ENCODE assay signal across 14 cellular contexts in the genomic region with DNA sequence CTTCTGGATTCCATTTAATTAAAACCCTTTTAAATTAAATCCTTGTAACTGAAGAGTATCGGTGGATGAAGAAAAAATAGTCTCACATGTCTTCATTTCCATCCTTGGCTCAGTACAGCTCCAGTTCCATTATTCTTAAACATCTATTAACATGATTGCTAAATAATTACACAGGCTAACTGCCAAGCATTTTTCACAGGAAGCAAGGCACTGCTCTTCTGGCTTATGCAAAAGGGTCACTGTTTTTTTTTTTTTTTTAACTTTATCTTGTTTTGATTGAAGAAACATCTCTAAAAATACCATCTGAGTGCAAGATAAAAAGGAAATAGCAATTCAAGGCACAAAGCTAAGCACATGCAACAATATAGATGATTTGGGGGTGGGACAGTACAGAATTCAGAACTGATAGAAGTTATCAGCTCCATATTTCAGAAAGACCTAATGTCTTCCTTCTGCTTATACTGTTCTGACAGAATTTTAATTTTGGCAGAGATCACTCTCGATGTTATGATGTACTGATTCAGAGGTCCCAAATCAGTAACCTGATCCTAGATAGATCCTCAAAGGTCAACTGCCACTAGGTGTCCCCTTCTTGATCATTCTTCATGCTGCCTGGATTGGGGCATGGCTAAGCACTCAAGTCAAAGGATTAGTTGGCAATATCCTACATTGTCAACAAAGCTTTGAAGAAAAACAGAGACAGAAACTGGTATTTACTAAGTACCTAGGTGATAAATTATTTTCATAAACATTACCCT. TPM values are rescaled to one million over a fixed set of nuclear protein-coding genes. Genes with fewer than 3 reads are reported as not detected.
DNase-seq lines count a peak whose midpoint lies in the region; ATAC-seq and TF ChIP-seq lines count a peak whose summit lies in the region.
"Had no signal": no experiment of that assay in that cellular context is flagged by ENCODE, and none has a peak within 500 bp of the region (broad histone marks: within the 10 kb centered on the region; RNA-seq: fewer than 3 reads in every experiment).

No MANE protein-coding gene starts in this region.

- H3K4me1 Mint-ChIP-seq in activated CD4-positive, alpha-beta T cell treated with anti-CD3 and anti-CD28 coated beads, Interleukin-2, amount 10 ng/mL, durations not matched to agents 24 days and 14 days, result no peaks in the 10 kb centered on the region
- H3K4me1 Mint-ChIP-seq: stimulated activated effector memory CD8-positive, alpha-beta T cell treated with anti-CD3 and anti-CD28 coated beads, Interleukin-12 subunit alpha, Interleukin-12 subunit beta, amount 100 ng/mL, for 72 hours had no signal

- DNase-seq in NCI-H2029 (lab: John Stamatoyannopoulos, UW), result peak; percentile 3
- DNase-seq in NCI-H2029 treated with DMSO at 0.1 percent for 48 hours (lab: John Stamatoyannopoulos, UW), result no peak
- no peak for DNase-seq in Panc1 (ENCODE audit: low read depth, low spot score)
- peak; percentile 16 to 41 for DNase-seq in foreskin fibroblast
- peak; percentile 66 for DNase-seq in renal cortical epithelial cell (ENCODE audit: low read depth)
- DNase-seq in activated CD4-positive, alpha-beta T cell treated with anti-CD3 and anti-CD28 coated beads, Interleukin-2, amount 10 ng/mL, durations not matched to agents 24 days and 14 days, result no peak
- DNase-seq: 8988T; activated T-cell treated with anti-CD3 and anti-CD28 coated beads, Interleukin-2, amount 50 U/mL, for 24 hours; DND-41; NCI-H1436 had no signal

- intact Hi-C loops in Panc1 (cut with micrococcal nuclease; ENCODE audit: unreplicated experiment), result no loop called here
- intact Hi-C loops in activated CD4-positive, alpha-beta T cell treated with anti-CD3 and anti-CD28 coated beads, Interleukin-2, amount 10 ng/mL, durations not matched to agents 24 days and 14 days (cut with micrococcal nuclease), result no loop called here

- H3K36me3 ChIP-seq in Panc1 (ENCODE audit: control insufficient read depth, insufficient read depth, low read length), result peaks cover 6% of the 10 kb centered on the region

- H3K36me3 Mint-ChIP-seq in activated CD4-positive, alpha-beta T cell treated with anti-CD3 and anti-CD28 coated beads, Interleukin-2, amount 10 ng/mL, durations not matched to agents 24 days and 14 days (ENCODE audit: low read depth), result peaks cover 28% of the 10 kb centered on the region

- H3K9me3 Mint-ChIP-seq in activated CD4-positive, alpha-beta T cell treated with anti-CD3 and anti-CD28 coated beads, Interleukin-2, amount 10 ng/mL, durations not matched to agents 24 days and 14 days, result no peaks in the 10 kb centered on the region
- H3K9me3 Mint-ChIP-seq: activated T-cell treated with anti-CD3 and anti-CD28 coated beads, Interleukin-2, amount 50 U/mL, for 24 hours; stimulated activated effector memory CD8-positive, alpha-beta T cell treated with anti-CD3 and anti-CD28 coated beads, Interleukin-12 subunit alpha, Interleukin-12 subunit beta, amount 100 ng/mL, for 72 hours had no signal

- no TSS peak for BruUV-seq in Panc1 (replicated peaks; lab: Mats Ljungman, UMichigan)

- no peak overlapping the region for H3K4me3 Mint-ChIP-seq in activated CD4-positive, alpha-beta T cell treated with anti-CD3 and anti-CD28 coated beads, Interleukin-2, amount 10 ng/mL, durations not matched to agents 24 days and 14 days
- H3K4me3 Mint-ChIP-seq: activated T-cell treated with anti-CD3 and anti-CD28 coated beads, Interleukin-2, amount 50 U/mL, for 24 hours; stimulated activated effector memory CD8-positive, alpha-beta T cell treated with anti-CD3 and anti-CD28 coated beads, Interleukin-12 subunit alpha, Interleukin-12 subunit beta, amount 100 ng/mL, for 72 hours had no signal

- CTCF ChIA-PET in Panc1 (lab: Charles Lee), result interaction anchor here (0.6 kb wide), 1 partner anchor 25 kb away, joined by 5 read pairs; no protein-coding TSS in a partner anchor

- no peaks in the 10 kb centered on the region for H3K9me3 ChIP-seq in Panc1 (ENCODE audit: control insufficient read depth, insufficient read depth, low read depth, low read length)

- no peaks in the 10 kb centered on the region for H3K27me3 Mint-ChIP-seq in activated CD4-positive, alpha-beta T cell treated with anti-CD3 and anti-CD28 coated beads, Interleukin-2, amount 10 ng/mL, durations not matched to agents 24 days and 14 days
- H3K27me3 Mint-ChIP-seq: activated T-cell treated with anti-CD3 and anti-CD28 coated beads, Interleukin-2, amount 50 U/mL, for 24 hours had no signal

- no peaks in the 10 kb centered on the region for H3K4me1 ChIP-seq in Panc1 (ENCODE audit: control insufficient read depth, insufficient read depth, low read length)

- POLR2A ChIA-PET in Panc1 (lab: Charles Lee), result interaction anchor here (0.5 kb wide), 1 partner anchor 63 kb away, joined by 3 read pairs; no protein-coding TSS in a partner anchor

- H3K27ac Mint-ChIP-seq in activated CD4-positive, alpha-beta T cell treated with anti-CD3 and anti-CD28 coated beads, Interleukin-2, amount 10 ng/mL, durations not matched to agents 24 days and 14 days, result no peak overlapping the region
- H3K27ac Mint-ChIP-seq: activated T-cell treated with anti-CD3 and anti-CD28 coated beads, Interleukin-2, amount 50 U/mL, for 24 hours; stimulated activated effector memory CD8-positive, alpha-beta T cell treated with anti-CD3 and anti-CD28 coated beads, Interleukin-12 subunit alpha, Interleukin-12 subunit beta, amount 100 ng/mL, for 72 hours had no signal

- in situ Hi-C loops in Panc1 (cut with HindIII; ENCODE audit: low pct_unique_long_range_greater_than_20kb, low sequenced_read_pairs), result no loop called here

- H3K27me3 ChIP-seq in Panc1 (ENCODE audit: control insufficient read depth, insufficient read depth, low read length), result no peaks in the 10 kb centered on the region
- H3K27me3 ChIP-seq: hepatocyte had no signal

- ATAC-seq in Panc1, result no peak
- ATAC-seq in GM21367 (IDR thresholded peaks at IDR 0.05; ENCODE audit: unreplicated experiment), result no peak
- ATAC-seq in HG03460 (IDR thresholded peaks at IDR 0.05; ENCODE audit: unreplicated experiment), result no peak
- ATAC-seq: stimulated activated effector memory CD8-positive, alpha-beta T cell treated with anti-CD3 and anti-CD28 coated beads, Interleukin-12 subunit alpha, Interleukin-12 subunit beta, amount 100 ng/mL, for 72 hours had no signal

- TF ChIP-seq CTCF in Panc1 (IDR thresholded peaks at IDR 0.05) (peak; percentile 9; the same call in 1 of the 2 replicates), foreskin fibroblast (IDR thresholded peaks at IDR 0.05; ENCODE audit: low read depth, low read length) (no peak)

- no peak overlapping the region for H3K4me3 ChIP-seq in Panc1 (ENCODE audit: low read depth in 2 of 2, low read length in 2 of 2)
- no peak overlapping the region for H3K4me3 ChIP-seq in foreskin fibroblast (ENCODE audit: low read depth in 1 of 2, low read length in 2 of 2)
- H3K4me3 ChIP-seq: hepatocyte had no signal

- no peak overlapping the region for H3K27ac ChIP-seq in Panc1 (ENCODE audit: low read length)
- H3K27ac ChIP-seq: hepatocyte had no signal

RNA-seq across cellular contexts. Expression of a gene that starts 57.8 kb away (rescaled TPM):
- total RNA-seq in Panc1 (2021; ENCODE audit: unreplicated experiment) (not detected), renal cortical epithelial cell (not detected in 2 replicates)
- polyA plus RNA-seq in Panc1 (2012; ENCODE audit: insufficient read length), result 0.33 TPM
- total RNA-seq in activated CD4-positive, alpha-beta T cell treated with anti-CD3 and anti-CD28 coated beads, Interleukin-2, amount 10 ng/mL, durations not matched to agents 24 days and 14 days, result not detected in 2 replicates

Comparison
In these comparisons a context has a peak if more than half of its experiments do, and no peak if none do; other contexts are left out.
1. DNase-seq: peak in NCI-H2029 (single experiment), foreskin fibroblast (2 of 2) and renal cortical epithelial cell (single experiment); none in NCI-H2029 treated with DMSO at 0.1 percent for 48 hours (single experiment), Panc1 (single experiment) and activated CD4-positive, alpha-beta T cell treated with anti-CD3 and anti-CD28 coated beads, Interleukin-2, amount 10 ng/mL, durations not matched to agents 24 days and 14 days (single experiment).